Comparison of ENCODE assay signal across 15 cellular contexts in the genomic region with DNA sequence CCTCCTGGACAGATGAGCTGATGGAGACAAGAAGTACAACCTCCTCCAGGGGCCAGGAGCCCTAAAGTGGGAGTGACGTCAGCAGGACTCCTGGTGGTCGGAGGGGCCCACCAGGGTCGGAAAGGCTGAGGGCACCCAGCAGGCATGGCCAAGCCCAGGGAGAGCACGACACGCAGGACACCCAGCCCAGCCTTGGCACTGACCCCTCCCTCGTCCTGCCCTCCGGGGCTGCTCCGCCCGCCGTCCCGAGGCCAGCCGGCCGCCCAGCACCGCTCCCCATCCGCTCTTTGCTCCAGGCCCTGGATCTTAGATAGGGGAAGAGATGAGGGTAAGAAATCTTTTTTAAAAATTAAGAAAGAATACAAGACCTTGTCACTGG.
"Had no signal": no experiment of that assay in that cellular context is flagged by ENCODE, and none has a peak within 500 bp of the region (broad histone marks: within the 10 kb centered on the region; RNA-seq: fewer than 3 reads in every experiment).

No MANE protein-coding gene starts in this region.

- H3K4me3 ChIP-seq: lower lobe of right lung had no signal

- ATAC-seq: lower lobe of right lung had no signal

- H3K27ac Mint-ChIP-seq: mesothelial cell of epicardium had no signal

- H3K27me3 Mint-ChIP-seq: activated naive CD4-positive, alpha-beta T cell treated with anti-CD3 and anti-CD28 coated beads, Interleukin-2, amount 50 U/mL, for 24 hours had no signal

- H3K4me1 Mint-ChIP-seq: activated naive CD4-positive, alpha-beta T cell treated with anti-CD3 and anti-CD28 coated beads, Interleukin-2, amount 50 U/mL, for 24 hours; immature natural killer cell; mesothelial cell of epicardium had no signal

- H3K27ac ChIP-seq: lower lobe of right lung, parathyroid adenoma had no signal

- H3K9me3 Mint-ChIP-seq: activated naive CD4-positive, alpha-beta T cell treated with anti-CD3 and anti-CD28 coated beads, Interleukin-2, amount 50 U/mL, for 24 hours; immature natural killer cell; mesothelial cell of epicardium had no signal

- H3K4me3 Mint-ChIP-seq: activated naive CD4-positive, alpha-beta T cell treated with anti-CD3 and anti-CD28 coated beads, Interleukin-2, amount 50 U/mL, for 24 hours; immature natural killer cell; mesothelial cell of epicardium had no signal

- H3K4me1 ChIP-seq: lower lobe of right lung, parathyroid adenoma had no signal

- H3K9me3 ChIP-seq: lower lobe of right lung had no signal

- DNase-seq: activated CD4-positive, alpha-beta T cell treated with anti-CD3 and anti-CD28 coated beads, Interleukin-2, amount 50 U/mL, for 1 hour; activated effector memory CD4-positive, alpha-beta T cell treated with Interleukin-2 at 50 U/mL for 16 hours; activated T-cell treated with anti-CD3 and anti-CD28 coated beads for 4 hours; anterior cingulate cortex; cortex of kidney; effector CD4-positive, alpha-beta T cell; foreskin melanocyte; head of caudate nucleus; immature natural killer cell; lower lobe of right lung; stimulated activated CD4-positive, alpha-beta T cell treated with anti-CD3 and anti-CD28 coated beads, Interleukin-12 subunit alpha, Interleukin-12 subunit beta, amount 100 ng/mL, for 4 hours; stimulated activated CD4-positive, alpha-beta T cell treated with anti-CD3 and anti-CD28 coated beads, Interleukin-2, amount 100 ng/mL, for 24 hours had no signal
